ENCODE assay signal across 1 cellular context in genomic region chr11:96326954-96327353, GRCh38.
TF ChIP-seq lines count a peak whose summit lies in the region.

No MANE protein-coding gene starts in this region.

TF ChIP-seq in Ishikawa, 13 proteins besides CTCF, POLR2A, EP300 and RAD21 (continued from another document):
- TF ChIP-seq REST (IDR thresholded peaks at IDR 0.05; ENCODE audit: low read depth) (no peak), NFIC (IDR thresholded peaks at IDR 0.05) (peak; percentile 47; the same call in 1 of the 2 replicates), FOXM1 (IDR thresholded peaks at IDR 0.05; ENCODE audit: borderline replicate concordance, low read depth) (peak; percentile 25; the same call in 1 of the 2 replicates)
TF ChIP-seq in Ishikawa: peak in this region for 8.
